Comparison of ENCODE assay signal across 7 cellular contexts in the genomic region with DNA sequence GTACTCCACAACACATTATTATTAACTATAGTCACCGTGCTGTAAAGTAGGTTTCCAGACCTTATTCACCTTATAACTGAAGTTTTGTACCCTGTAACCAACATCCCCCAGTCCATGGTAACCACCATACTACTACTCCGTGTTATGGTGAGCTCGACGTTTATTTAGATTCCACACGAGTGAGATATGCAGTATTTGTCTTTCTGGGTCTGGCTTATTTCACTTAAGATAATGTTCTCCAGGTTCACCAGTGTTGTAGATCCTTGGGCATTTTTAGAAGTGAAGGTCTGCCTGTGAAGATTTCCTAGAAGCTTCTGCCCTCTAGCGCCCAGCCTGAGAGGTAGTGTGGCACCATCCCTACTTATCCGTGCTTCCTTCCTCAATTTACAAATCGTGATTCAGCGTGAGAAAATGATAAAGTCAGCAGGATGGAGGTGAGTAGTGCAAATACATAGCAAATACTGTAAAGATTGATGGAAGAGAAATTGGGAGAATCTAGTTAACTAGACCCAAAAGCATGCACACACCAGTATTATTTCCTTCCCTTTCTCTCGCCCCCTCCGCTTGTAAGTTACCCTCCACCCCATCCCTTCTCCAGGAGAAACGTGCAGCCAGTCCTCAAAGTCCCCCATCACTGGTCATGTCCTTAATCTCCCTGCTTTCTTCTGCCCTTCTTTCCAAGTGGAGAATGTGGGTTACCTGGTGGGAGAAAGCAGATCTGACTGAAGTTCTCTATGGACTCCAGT. TPM values are rescaled to one million over a fixed set of nuclear protein-coding genes. Genes with fewer than 3 reads are reported as not detected.
A peak's percentile ranks its signal among the peaks of the same experiment; 100 is the strongest.
DNase-seq lines count a peak whose midpoint lies in the region; ATAC-seq and TF ChIP-seq lines count a peak whose summit lies in the region.

No MANE protein-coding gene starts in this region.

- H3K9me3 ChIP-seq in OCI-LY7 (ENCODE audit: low read length), result no peaks in the 10 kb centered on the region
- H3K9me3 ChIP-seq in hepatocyte (ENCODE audit: low read depth), result no peaks in the 10 kb centered on the region
- no peaks in the 10 kb centered on the region for H3K9me3 ChIP-seq in gastrocnemius medialis

- TF ChIP-seq CTCF in OCI-LY7 (conservative IDR thresholded peaks at IDR 0.05; ENCODE audit: low read length) (peak; percentile 94), hepatocyte (IDR thresholded peaks at IDR 0.05; ENCODE audit: poor library complexity) (peak; percentile 76), gastrocnemius medialis (IDR thresholded peaks at IDR 0.05 in 4 of 5, conservative IDR thresholded peaks at IDR 0.05 in 1 of 5) (peak; percentile 61 to 76 (median 72))

- TF ChIP-seq POLR2A in gastrocnemius medialis (IDR thresholded peaks at IDR 0.05), result no peak

- peak; percentile 40 for DNase-seq in GDM1 (lab: John Stamatoyannopoulos, UW)
- DNase-seq in OCI-LY7 (ENCODE audit: low spot score), result peak; percentile 68
- peak; percentile 56 for DNase-seq in amniotic stem cell (lab: John Stamatoyannopoulos, UW)
- peak; percentile 80 for DNase-seq in hepatocyte (ENCODE audit: low spot score)
- peak in 1 of 2 donors; percentile 32 for DNase-seq in gastrocnemius medialis

- peak; percentile 69 for ATAC-seq in HG02981 (IDR thresholded peaks at IDR 0.05; ENCODE audit: unreplicated experiment)
- peak; percentile 82 to 92 for ATAC-seq in gastrocnemius medialis
- no peak for ATAC-seq in HG03196 (IDR thresholded peaks at IDR 0.05; ENCODE audit: unreplicated experiment)

- intact Hi-C loops in OCI-LY7 (cut with micrococcal nuclease; ENCODE audit: unreplicated experiment), result loop anchor here (1.0 to 5.0 kb wide), 2 partner anchors 233 to 273 kb away; no protein-coding TSS in a partner anchor
- intact Hi-C loops in gastrocnemius medialis (cut with DNase I; ENCODE audit: low total_unique reads), result loop anchor here (1.0 to 5.0 kb wide), 4 partner anchors 168 to 348 kb away; partner anchors contain the start of genes EGLN1, EXOC8, GNPAT and SPRTN

- H3K27ac ChIP-seq in OCI-LY7 (ENCODE audit: low read depth, low read length, poor library complexity, severe bottlenecking) (no peak overlapping the region), hepatocyte (peak overlapping the region; percentile 36), gastrocnemius medialis (peak overlapping the region in 3 of 4 donors; percentile 20 to 42 (median 36))

- no peak overlapping the region; the same call in 1 of the 2 replicates for H2AFZ ChIP-seq in OCI-LY7 (ENCODE audit: low read length)
- no peak overlapping the region for H2AFZ ChIP-seq in hepatocyte

- H3K79me2 ChIP-seq in OCI-LY7 (ENCODE audit: insufficient read depth, low read depth, low read length) (no peaks in the 10 kb centered on the region), hepatocyte (no peaks in the 10 kb centered on the region)

- H3K9me2 ChIP-seq in OCI-LY7 (ENCODE audit: insufficient read depth, low read length) (no peaks in the 10 kb centered on the region), hepatocyte (replicated peaks; ENCODE audit: insufficient read depth) (no peaks in the 10 kb centered on the region)

- H4K20me1 ChIP-seq in OCI-LY7 (ENCODE audit: insufficient read depth, low read length) (no peaks in the 10 kb centered on the region), hepatocyte (ENCODE audit: insufficient read depth, poor library complexity, severe bottlenecking) (no peaks in the 10 kb centered on the region)

- in situ Hi-C loops in gastrocnemius medialis (cut with MboI; ENCODE audit: low sequenced_read_pairs in 4 of 4), result no loop called here

- BruUV-seq in OCI-LY7 (replicated peaks; lab: Mats Ljungman, UMichigan), result no TSS peak

- CTCF ChIA-PET in OCI-LY7 (lab: Charles Lee; ENCODE audit: unreplicated experiment), result no interaction called here

- POLR2A ChIA-PET in OCI-LY7 (lab: Charles Lee), result interaction anchor here (0.7 kb wide), 1 partner anchor 275 kb away, joined by 4 read pairs; no protein-coding TSS in a partner anchor

- H3K4me2 ChIP-seq in OCI-LY7 (ENCODE audit: low read length), result peak overlapping the region; percentile 2; the same call in 1 of the 2 replicates
- H3K4me2 ChIP-seq in hepatocyte, result peak overlapping the region; percentile 7

- H3K36me3 ChIP-seq in OCI-LY7 (ENCODE audit: insufficient read depth, low read length), result no peaks in the 10 kb centered on the region
- no peaks in the 10 kb centered on the region for H3K36me3 ChIP-seq in hepatocyte (replicated peaks; ENCODE audit: insufficient read depth, low read depth)
- H3K36me3 ChIP-seq in gastrocnemius medialis, result no peaks in the 10 kb centered on the region

- 22% methylated on average over 12 of the region's 12 CpGs for WGBS in hepatocyte (ENCODE audit: low lambda C conversion rate, missing lambda C conversion rate)

- H3K4me3 ChIP-seq in OCI-LY7 (ENCODE audit: low read depth, low read length, poor library complexity, severe bottlenecking), result no peak overlapping the region
- H3K4me3 ChIP-seq in hepatocyte, result no peak overlapping the region
- no peak overlapping the region for H3K4me3 ChIP-seq in gastrocnemius medialis

- H3K4me1 ChIP-seq in OCI-LY7 (ENCODE audit: insufficient read depth, low read length, poor library complexity, severe bottlenecking), result no peaks in the 10 kb centered on the region
- no peaks in the 10 kb centered on the region for H3K4me1 ChIP-seq in hepatocyte (ENCODE audit: insufficient read depth)
- H3K4me1 ChIP-seq in gastrocnemius medialis, result peaks cover 3 to 12% of the 10 kb centered on the region in 2 donors

- H3K27me3 ChIP-seq in hepatocyte (no peaks in the 10 kb centered on the region), gastrocnemius medialis (no peaks in the 10 kb centered on the region)

RNA-seq across cellular contexts. Expression of gene DISC1, which starts 36.0 kb away (rescaled TPM):
- total RNA-seq in OCI-LY7 (2014; rRNA removed; shearing (Covaris generic)), result not detected in 2 replicates
- total RNA-seq in OCI-LY7 (2022) (0.91 and 1.4 TPM in 2 replicates), hepatocyte (3.8 and 4.7 TPM in 2 replicates), gastrocnemius medialis (1 to 10 TPM; 2.3 to 5.8 (median 2.6) TPM)
- 2.3 and 3.0 TPM in 2 replicates for polyA plus RNA-seq in hepatocyte
